Comparison of ENCODE assay signal across 12 cellular contexts in genomic region chr6:56416247-56416646, GRCh38.
"Had no signal": no experiment of that assay in that cellular context is flagged by ENCODE, and none has a peak within 500 bp of the region (broad histone marks: within the 10 kb centered on the region; RNA-seq: fewer than 3 reads in every experiment).

No MANE protein-coding gene starts in this region.

- H3K36me3 ChIP-seq: pancreas, thyroid gland had no signal

- H3K4me1 ChIP-seq: body of pancreas, pancreas, thyroid gland had no signal

- ATAC-seq: body of pancreas, pancreas had no signal

- DNase-seq: activated CD4-positive, alpha-beta memory T cell treated with anti-CD3 and anti-CD28 coated beads for 36 hours; activated CD4-positive, alpha-beta T cell treated with anti-CD3 and anti-CD28 coated beads for 1 hour; activated T-cell treated with anti-CD3 and anti-CD28 coated beads, Interleukin-2, amount 50 U/mL, for 48 hours; body of pancreas; central memory CD4-positive, alpha-beta T cell; effector CD4-positive, alpha-beta T cell; hippocampal formation; pancreas; retina; small intestine; thyroid gland had no signal

- H3K4me3 ChIP-seq: body of pancreas, coronary artery, pancreas, thyroid gland had no signal

- H3K9me3 ChIP-seq: body of pancreas, pancreas, thyroid gland had no signal

- H3K27me3 ChIP-seq: body of pancreas, pancreas, thyroid gland had no signal

- H3K27ac ChIP-seq: body of pancreas, coronary artery, pancreas, thyroid gland had no signal
